ENCODE assay signal across 18 cellular contexts in genomic region chr3:114698355-114699105, GRCh38.
A peak's percentile ranks its signal among the peaks of the same experiment; 100 is the strongest.
DNase-seq lines count a peak whose midpoint lies in the region; ATAC-seq, FAIRE-seq and TF ChIP-seq lines count a peak whose summit lies in the region.
"Had no signal": no experiment of that assay in that cellular context is flagged by ENCODE, and none has a peak within 500 bp of the region (broad histone marks: within the 10 kb centered on the region; RNA-seq: fewer than 3 reads in every experiment).

No MANE protein-coding gene starts in this region.

- no peak overlapping the region for H2BK20ac ChIP-seq in IMR-90 (ENCODE audit: low read depth, low read length)

- CTCF ChIA-PET in IMR-90 (lab: Yijun Ruan, JAX) = no interaction called here

- no peaks in the 10 kb centered on the region for H3K9me1 ChIP-seq in IMR-90 (ENCODE audit: insufficient read depth, low read length)

- no peak overlapping the region for H2BK5ac ChIP-seq in IMR-90 (ENCODE audit: low read depth, low read length, poor library complexity, severe bottlenecking)

- DNase-seq in GM19239 (ENCODE audit: insufficient read length, low spot score) = no peak
- no peak for DNase-seq in IMR-90
- DNase-seq in endodermal cell = no peak
- no peak for DNase-seq in right lobe of liver
- no peak for DNase-seq in stimulated activated naive CD4-positive, alpha-beta T cell treated with Interleukin-2 at 50 U/mL for 16 hours (lab: John Stamatoyannopoulos, UW)
- DNase-seq in ACHN = no peak
- DNase-seq in cortex of kidney (lab: John Stamatoyannopoulos, UW) = no peak
- DNase-seq: BE2C; CD8-positive, alpha-beta T cell; MG63; NCI-H1105 treated with DMSO at 0.1 percent for 48 hours; NCI-H187; NCI-H2171; NCI-H446; NCI-H69; PC-9 had no signal

- no peaks in the 10 kb centered on the region for H4K20me1 ChIP-seq in IMR-90 (ENCODE audit: insufficient read depth, low read length)

- H3K18ac ChIP-seq in IMR-90 (ENCODE audit: low read depth, low read length) = no peak overlapping the region

- no peak overlapping the region for H2AK5ac ChIP-seq in IMR-90 (ENCODE audit: low read depth, low read length)

- H3K14ac ChIP-seq in IMR-90 (replicated peaks; ENCODE audit: low read depth, low read length) = no peak overlapping the region

- no TSS peak for BruUV-seq in IMR-90 (replicated peaks; lab: Mats Ljungman, UMichigan)

- H3K27me3 ChIP-seq in IMR-90 (ENCODE audit: control insufficient read depth, insufficient read depth, low read length) = no peaks in the 10 kb centered on the region
- H3K27me3 ChIP-seq in endodermal cell (ENCODE audit: control insufficient read depth, insufficient read depth, low read length, poor library complexity, severe bottlenecking) = no peaks in the 10 kb centered on the region
- H3K27me3 ChIP-seq in right lobe of liver = no peaks in the 10 kb centered on the region
- H3K27me3 ChIP-seq: BE2C, MG63 had no signal

- H3K9me3 ChIP-seq in IMR-90 (ENCODE audit: control insufficient read depth, insufficient read depth, low read length) (no peaks in the 10 kb centered on the region), endodermal cell (ENCODE audit: control insufficient read depth, low read length) (no peaks in the 10 kb centered on the region), right lobe of liver (no peaks in the 10 kb centered on the region)
- H3K9me3 ChIP-seq: BE2C, MG63 had no signal

- no peaks in the 10 kb centered on the region for H3K27me3 Mint-ChIP-seq in endodermal cell (ENCODE audit: insufficient read depth)

- H3K4me3 ChIP-seq in IMR-90 (ENCODE audit: insufficient read depth, low read depth, low read length) = no peak overlapping the region
- no peak overlapping the region for H3K4me3 ChIP-seq in endodermal cell (ENCODE audit: low read length)
- H3K4me3 ChIP-seq in right lobe of liver = no peak overlapping the region
- H3K4me3 ChIP-seq: MG63, PC-9, SK-N-MC had no signal

- H3K4me3 Mint-ChIP-seq in endodermal cell = no peak overlapping the region
- H3K4me3 Mint-ChIP-seq: CD8-positive, alpha-beta T cell had no signal

- H4K5ac ChIP-seq in IMR-90 (ENCODE audit: low read depth, low read length) = no peak overlapping the region

- intact Hi-C loops in IMR-90 (cut with micrococcal nuclease) = no loop called here
- intact Hi-C loops in right lobe of liver (cut with DNase I) = no loop called here

- no peak overlapping the region for H4K8ac ChIP-seq in IMR-90 (ENCODE audit: low read depth in 2 of 2, low read length in 2 of 2)

- no peak overlapping the region for H2AFZ ChIP-seq in IMR-90 (replicated peaks; ENCODE audit: low read length, poor library complexity)
- H2AFZ ChIP-seq: PC-9 had no signal

- in situ Hi-C loops in IMR-90 (cut with MboI; ENCODE audit: low sequenced_read_pairs) (no loop called here), ACHN (cut with HindIII; ENCODE audit: low pct_ligation_motif_present, low pct_unique_long_range_greater_than_20kb, low sequenced_read_pairs) (no loop called here)

- no peaks in the 10 kb centered on the region for H3K9me3 Mint-ChIP-seq in endodermal cell
- H3K9me3 Mint-ChIP-seq: CD8-positive, alpha-beta T cell had no signal

- H3K4me1 Mint-ChIP-seq in endodermal cell = no peaks in the 10 kb centered on the region

- FAIRE-seq in GM19239 (lab: Jason Lieb, UNC) = peak; percentile 31

- dilution Hi-C loops in IMR-90 (cut with HindIII; ENCODE audit: low sequenced_read_pairs, unreplicated experiment) = no loop called here

- no peaks in the 10 kb centered on the region for H3K36me3 Mint-ChIP-seq in endodermal cell (ENCODE audit: low read depth)

- H3K4ac ChIP-seq in IMR-90 (ENCODE audit: low read depth, low read length) = no peak overlapping the region

- no peak overlapping the region for H4K91ac ChIP-seq in IMR-90 (ENCODE audit: insufficient read depth, low read depth, low read length)

- H3K23ac ChIP-seq in IMR-90 (ENCODE audit: low read depth, low read length) = no peak overlapping the region

- no peaks in the 10 kb centered on the region for H3K79me1 ChIP-seq in IMR-90 (ENCODE audit: low read depth in 1 of 2, low read length in 2 of 2)

- no peak overlapping the region for H2BK120ac ChIP-seq in IMR-90 (ENCODE audit: low read depth, low read length)

- TF ChIP-seq RAD21 in IMR-90 (IDR thresholded peaks at IDR 0.05; ENCODE audit: low read length) = no peak

- H3K27ac ChIP-seq in IMR-90 (ENCODE audit: insufficient read depth, low read length) = no peak overlapping the region
- no peak overlapping the region for H3K27ac ChIP-seq in endodermal cell (ENCODE audit: low read depth, low read length)
- no peak overlapping the region for H3K27ac ChIP-seq in right lobe of liver
- H3K27ac ChIP-seq: PC-9, SK-N-MC had no signal

- H3K4me1 ChIP-seq in IMR-90 (ENCODE audit: control insufficient read depth, insufficient read depth, low read length) = no peaks in the 10 kb centered on the region
- H3K4me1 ChIP-seq in endodermal cell (ENCODE audit: control insufficient read depth, insufficient read depth, low read length) = no peaks in the 10 kb centered on the region
- peaks cover 0 to 36% (median 2%) of the 10 kb centered on the region in 4 donors for H3K4me1 ChIP-seq in right lobe of liver
- H3K4me1 ChIP-seq: BE2C had no signal

- H2BK15ac ChIP-seq in IMR-90 (ENCODE audit: low read depth, low read length) = no peak overlapping the region

- TF ChIP-seq CTCF in IMR-90 (conservative IDR thresholded peaks at IDR 0.05; ENCODE audit: low read depth, low read length) (no peak), endodermal cell (conservative IDR thresholded peaks at IDR 0.05) (peak; percentile 30), right lobe of liver (IDR thresholded peaks at IDR 0.05) (peak in 1 of 4 donors; percentile 8)

- H3K36me3 ChIP-seq in IMR-90 (ENCODE audit: control insufficient read depth, insufficient read depth, low read length) (no peaks in the 10 kb centered on the region), endodermal cell (ENCODE audit: control insufficient read depth, insufficient read depth, low read length) (no peaks in the 10 kb centered on the region), right lobe of liver (no peaks in the 10 kb centered on the region)
- H3K36me3 ChIP-seq: BE2C, MG63 had no signal

- H3K27ac Mint-ChIP-seq in endodermal cell = no peak overlapping the region
- H3K27ac Mint-ChIP-seq: CD8-positive, alpha-beta T cell had no signal

- H2AK9ac ChIP-seq in IMR-90 (replicated peaks; ENCODE audit: low read depth, low read length, poor library complexity) = no peak overlapping the region

- H3K9ac ChIP-seq in IMR-90 (ENCODE audit: low read depth, low read length) (no peak overlapping the region), endodermal cell (ENCODE audit: extremely low read depth, low read length, poor library complexity, severe bottlenecking) (no peak overlapping the region)

- ATAC-seq in IMR-90 (ENCODE audit: low read depth) (no peak), right lobe of liver (peak; percentile 15 to 49 (median 38)), HG03354 (IDR thresholded peaks at IDR 0.05; ENCODE audit: poor library complexity, severe bottlenecking, unreplicated experiment) (no peak)
- ATAC-seq: CD8-positive, alpha-beta T cell had no signal

- H3K4me2 ChIP-seq in IMR-90 (ENCODE audit: low read depth, low read length) = no peak overlapping the region
- H3K4me2 ChIP-seq: PC-9 had no signal

- POLR2A ChIA-PET in IMR-90 (lab: Charles Lee; ENCODE audit: unreplicated experiment) = no interaction called here

- 100% methylated on average over 1 of the region's 3 CpGs; no CpG with 5 or more reads in 1 of the 2 experiments for WGBS in IMR-90 (ENCODE audit: extremely low coverage in 2 of 2, insufficient read length in 1 of 2), 2 experiments
- WGBS in endodermal cell (ENCODE audit: insufficient coverage in 1 of 2, insufficient read length in 1 of 2), 2 experiments = 0 to 47% methylated on average over 1 to 2 of the region's 3 CpGs
- 92% methylated on average over 3 of the region's 3 CpGs for WGBS in right lobe of liver (ENCODE audit: insufficient coverage, low coverage, low lambda C conversion rate, missing lambda C conversion rate)

- TF ChIP-seq POLR2A in IMR-90 (IDR thresholded peaks at IDR 0.05; ENCODE audit: low read depth, low read length) (no peak), right lobe of liver (IDR thresholded peaks at IDR 0.05) (no peak)

- no peak overlapping the region for H3K56ac ChIP-seq in IMR-90 (ENCODE audit: extremely low read depth, insufficient read depth, low read length)

TF ChIP-seq in IMR-90, 13 proteins besides CTCF, POLR2A, EP300 and RAD21:
- TF ChIP-seq RCOR1 (IDR thresholded peaks at IDR 0.05; ENCODE audit: insufficient replicate concordance, low read length) = no peak
- TF ChIP-seq CHD1 (IDR thresholded peaks at IDR 0.05; ENCODE audit: low read depth, low read length) = no peak
- no peak for TF ChIP-seq CEBPB (IDR thresholded peaks at IDR 0.05; ENCODE audit: low read depth, low read length)
- 0 out of 2 replicates have a peak, but pooled peaks have one; percentile 8 for TF ChIP-seq MAFK (IDR thresholded peaks at IDR 0.05; ENCODE audit: low read depth, low read length)
- no peak for TF ChIP-seq NFE2L2 (IDR thresholded peaks at IDR 0.05; ENCODE audit: low read depth, low read length)
- TF ChIP-seq MXI1 (IDR thresholded peaks at IDR 0.05; ENCODE audit: borderline replicate concordance, low read depth, low read length) = no peak
- no peak for TF ChIP-seq USF2 (IDR thresholded peaks at IDR 0.05; ENCODE audit: low read depth, low read length)
- no peak for TF ChIP-seq SMC3 (IDR thresholded peaks at IDR 0.05; ENCODE audit: low read depth, low read length)

Comparison
In these comparisons a context has a peak if more than half of its experiments do, and no peak if none do; other contexts are left out.
1. ATAC-seq: peak in right lobe of liver (4 of 4); none in IMR-90 (single experiment) and HG03354 (single experiment).